Comparison of ENCODE assay signal across 1 cellular context in the genomic region with DNA sequence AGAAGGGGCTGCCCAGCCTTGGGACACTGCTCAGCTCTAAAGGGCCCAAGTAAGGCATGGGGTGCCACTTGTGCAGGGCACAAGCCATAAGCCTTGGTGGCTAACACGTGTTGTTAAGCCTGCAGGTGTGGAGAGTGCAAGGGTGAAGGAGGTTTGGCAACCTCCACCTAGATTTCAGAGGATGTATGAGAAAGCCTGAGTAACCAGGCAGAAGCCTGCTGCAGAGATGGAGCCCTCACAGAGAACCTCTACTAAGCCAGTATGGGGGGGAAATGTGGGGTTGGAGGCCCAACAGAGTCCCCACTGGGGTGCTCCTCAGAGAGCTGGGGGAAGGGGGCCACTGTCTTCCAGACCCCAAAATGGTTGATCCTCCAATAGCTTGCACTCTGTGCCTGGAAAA.
TF ChIP-seq lines count a peak whose summit lies in the region.

No MANE protein-coding gene starts in this region.

TF ChIP-seq in HepG2, 621 proteins besides CTCF, POLR2A, EP300 and RAD21:
- TF ChIP-seq, protein P1, sequence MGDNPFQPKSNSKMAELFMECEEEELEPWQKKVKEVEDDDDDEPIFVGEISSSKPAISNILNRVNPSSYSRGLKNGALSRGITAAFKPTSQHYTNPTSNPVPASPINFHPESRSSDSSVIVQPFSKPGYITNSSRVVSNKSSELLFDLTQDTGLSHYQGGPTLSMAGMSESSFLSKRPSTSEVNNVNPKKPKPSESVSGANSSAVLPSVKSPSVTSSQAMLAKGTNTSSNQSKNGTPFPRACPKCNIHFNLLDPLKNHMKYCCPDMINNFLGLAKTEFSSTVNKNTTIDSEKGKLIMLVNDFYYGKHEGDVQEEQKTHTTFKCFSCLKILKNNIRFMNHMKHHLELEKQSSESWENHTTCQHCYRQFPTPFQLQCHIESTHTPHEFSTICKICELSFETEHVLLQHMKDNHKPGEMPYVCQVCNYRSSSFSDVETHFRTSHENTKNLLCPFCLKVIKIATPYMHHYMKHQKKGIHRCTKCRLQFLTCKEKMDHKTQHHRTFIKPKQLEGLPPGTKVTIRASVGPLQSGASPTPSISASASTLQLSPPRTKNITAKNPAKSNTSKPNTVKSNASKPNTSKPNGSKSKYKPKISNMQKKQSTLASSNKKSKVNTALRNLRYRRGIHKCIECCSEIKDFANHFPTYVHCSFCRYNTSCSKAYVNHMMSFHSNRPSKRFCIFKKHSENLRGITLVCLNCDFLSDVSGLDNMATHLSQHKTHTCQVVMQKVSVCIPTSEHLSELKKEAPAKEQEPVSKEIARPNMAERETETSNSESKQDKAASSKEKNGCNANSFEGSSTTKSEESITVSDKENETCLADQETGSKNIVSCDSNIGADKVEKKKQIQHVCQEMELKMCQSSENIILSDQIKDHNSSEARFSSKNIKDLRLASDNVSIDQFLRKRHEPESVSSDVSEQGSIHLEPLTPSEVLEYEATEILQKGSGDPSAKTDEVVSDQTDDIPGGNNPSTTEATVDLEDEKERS (CRISPR knock-in tag; IDR thresholded peaks at IDR 0.05) = 0 out of 2 replicates have a peak, but pooled peaks have one; percentile 26
- TF ChIP-seq, protein P2, sequence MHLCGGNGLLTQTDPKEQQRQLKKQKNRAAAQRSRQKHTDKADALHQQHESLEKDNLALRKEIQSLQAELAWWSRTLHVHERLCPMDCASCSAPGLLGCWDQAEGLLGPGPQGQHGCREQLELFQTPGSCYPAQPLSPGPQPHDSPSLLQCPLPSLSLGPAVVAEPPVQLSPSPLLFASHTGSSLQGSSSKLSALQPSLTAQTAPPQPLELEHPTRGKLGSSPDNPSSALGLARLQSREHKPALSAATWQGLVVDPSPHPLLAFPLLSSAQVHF (CRISPR knock-in tag; IDR thresholded peaks at IDR 0.05) = no peak
